Comparison of ENCODE assay signal across 34 cellular contexts in genomic region chr4:186758929-186759682, GRCh38. TPM values are rescaled to one million over a fixed set of nuclear protein-coding genes. Genes with fewer than 3 reads are reported as not detected.
"Had no signal": no experiment of that assay in that cellular context is flagged by ENCODE, and none has a peak within 500 bp of the region (broad histone marks: within the 10 kb centered on the region; RNA-seq: fewer than 3 reads in every experiment).

No MANE protein-coding gene starts in this region.

- H3K4me1 ChIP-seq: gastroesophageal sphincter, heart right ventricle had no signal

- H3K9me3 ChIP-seq: esophagus squamous epithelium, gastroesophageal sphincter had no signal

- H3K4me1 Mint-ChIP-seq: activated B cell treated with CpG ODN at 0.5 μM for 24 hours, T-helper 17 cell had no signal

- H3K27me3 Mint-ChIP-seq: activated B cell treated with CpG ODN at 0.5 μM for 24 hours; activated CD8-positive, alpha-beta T cell treated with anti-CD3 and anti-CD28 coated beads for 36 hours; activated naive CD8-positive, alpha-beta T cell; T-helper 17 cell had no signal

- H3K36me3 Mint-ChIP-seq: activated naive CD8-positive, alpha-beta T cell had no signal

- DNase-seq: activated B cell treated with CpG ODN at 0.5 μM for 24 hours; activated CD4-positive, alpha-beta T cell treated with anti-CD3 and anti-CD28 coated beads for 48 hours; activated CD4-positive, alpha-beta T cell treated with anti-CD3 and anti-CD28 coated beads, Interleukin-2, amount 50 U/mL, for 1 hour; activated CD4-positive, alpha-beta T cell treated with anti-CD3 and anti-CD28 coated beads, Interleukin-2, amount 50 U/mL, for 48 hours; activated CD8-positive, alpha-beta memory T cell treated with anti-CD3 and anti-CD28 coated beads for 24 hours; activated CD8-positive, alpha-beta memory T cell treated with anti-CD3 and anti-CD28 coated beads, Interleukin-2, amount 50 U/mL, for 4 hours; activated CD8-positive, alpha-beta T cell treated with anti-CD3 and anti-CD28 coated beads for 36 hours; activated gamma-delta T cell; activated naive CD4-positive, alpha-beta T cell treated with anti-CD3 and anti-CD28 coated beads, Interleukin-2, amount 50 U/mL, for 16 hours; activated naive CD4-positive, alpha-beta T cell treated with Interleukin-2 at 50 U/mL for 16 hours; activated T-cell treated with anti-CD3 and anti-CD28 coated beads, Interleukin-2, amount 50 U/mL, for 1 hour; activated T-cell treated with anti-CD3 and anti-CD28 coated beads, Interleukin-2, amount 50 U/mL, for 48 hours; amniotic stem cell; anterior cingulate cortex; brain microvascular endothelial cell; caudate nucleus; cortex of kidney; dermis blood vessel endothelial cell; effector CD8-positive, alpha-beta T cell; esophagus squamous epithelium; foreskin melanocyte; heart right ventricle; T-helper 1 cell; T-helper 17 cell; T1000; WERI-Rb-1 had no signal

- H3K27ac ChIP-seq: brain microvascular endothelial cell, esophagus squamous epithelium, gastroesophageal sphincter, heart right ventricle, WERI-Rb-1 had no signal

- ATAC-seq: activated CD4-positive, CD25-positive, alpha-beta regulatory T cell treated with anti-CD3 and anti-CD28 coated beads, Interleukin-2, amount 50 U/mL, for 24 hours; activated CD8-positive, alpha-beta T cell treated with anti-CD3 and anti-CD28 coated beads for 36 hours; gastroesophageal sphincter; heart right ventricle; T-helper 17 cell had no signal

- H3K4me3 Mint-ChIP-seq: activated B cell treated with CpG ODN at 0.5 μM for 24 hours; activated CD8-positive, alpha-beta T cell treated with anti-CD3 and anti-CD28 coated beads for 36 hours; activated naive CD8-positive, alpha-beta T cell; T-helper 17 cell; T-helper 2 cell treated with Interferon-gamma antibody and Interleukin-4, amounts not matched to agents 5 μg/mL and 100 μg/mL, for 36 hours had no signal

- H3K27me3 ChIP-seq: brain microvascular endothelial cell, esophagus squamous epithelium, gastroesophageal sphincter, heart right ventricle had no signal

- H3K27ac Mint-ChIP-seq: activated B cell treated with CpG ODN at 0.5 μM for 24 hours; activated CD8-positive, alpha-beta T cell treated with anti-CD3 and anti-CD28 coated beads for 36 hours; activated naive CD8-positive, alpha-beta T cell; T-helper 17 cell; T-helper 2 cell treated with Interferon-gamma antibody and Interleukin-4, amounts not matched to agents 5 μg/mL and 100 μg/mL, for 36 hours had no signal

- H3K4me3 ChIP-seq: esophagus squamous epithelium, gastroesophageal sphincter, heart right ventricle had no signal

- FAIRE-seq: astrocyte, colon, endometrium, endothelial cell of umbilical vein had no signal

- H3K36me3 ChIP-seq: brain microvascular endothelial cell, esophagus squamous epithelium, gastroesophageal sphincter, heart right ventricle, WERI-Rb-1 had no signal

RNA-seq across cellular contexts. Expression of gene FAT1, which starts 35.5 kb away (rescaled TPM):
- total RNA-seq: activated B cell treated with CpG ODN at 0.5 μM for 24 hours; activated CD8-positive, alpha-beta T cell treated with anti-CD3 and anti-CD28 coated beads for 36 hours; T-helper 17 cell had no signal
